10 cellular contexts compared by ENCODE assay signal in the genomic region with DNA sequence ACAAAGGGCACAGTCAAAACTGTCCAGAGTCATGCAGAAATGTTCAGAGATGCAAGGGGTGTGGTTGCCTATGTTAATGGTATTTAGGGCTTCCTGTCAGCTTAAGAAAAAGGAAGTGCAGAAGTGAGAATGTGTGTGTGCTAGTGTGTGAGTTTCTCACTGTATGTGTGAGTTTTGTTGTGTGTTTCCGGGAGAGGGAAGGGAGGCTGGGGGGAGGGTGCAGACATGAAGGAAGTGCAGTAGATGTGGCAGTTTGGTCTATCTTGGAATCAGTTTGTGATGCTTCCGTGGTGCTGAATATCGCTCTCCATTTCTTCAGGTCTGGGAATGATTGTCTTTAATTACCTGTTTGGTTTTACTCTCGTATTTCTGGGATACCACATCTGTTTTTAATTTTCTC. TPM values are rescaled to one million over a fixed set of nuclear protein-coding genes. Genes with fewer than 3 reads are reported as not detected.
DNase-seq lines count a peak whose midpoint lies in the region; ATAC-seq and TF ChIP-seq lines count a peak whose summit lies in the region.
"Had no signal": no experiment of that assay in that cellular context is flagged by ENCODE, and none has a peak within 500 bp of the region (broad histone marks: within the 10 kb centered on the region; RNA-seq: fewer than 3 reads in every experiment).

No MANE protein-coding gene starts in this region.

- POLR2A ChIA-PET in SK-N-SH (lab: Yijun Ruan, JAX), result no interaction called here
- POLR2A ChIA-PET in PC-9 (lab: Charles Lee; ENCODE audit: unreplicated experiment), result no interaction called here

- CTCF ChIA-PET in SK-N-SH (lab: Yijun Ruan, JAX) (interaction anchor here (1.0 kb wide), 1 partner anchor 13 kb away, joined by 3 read pairs; no protein-coding TSS in a partner anchor), PC-9 (lab: Charles Lee) (no interaction called here)

- WGBS in SK-N-SH (ENCODE audit: low lambda C conversion rate), result 49% methylated on average over 4 of the region's 4 CpGs

- H3K36me3 ChIP-seq in SK-N-SH (replicated peaks in 1 of 2; ENCODE audit: control insufficient read depth in 1 of 2, insufficient read depth in 2 of 2, low read length in 1 of 2) (no peaks in the 10 kb centered on the region), PC-9 (ENCODE audit: low read depth) (no peaks in the 10 kb centered on the region)
- H3K36me3 ChIP-seq: SJSA1 had no signal

- no peak overlapping the region for H3K4me3 ChIP-seq in SK-N-SH (ENCODE audit: low read depth in 2 of 2, low read length in 1 of 2)
- H3K4me3 ChIP-seq in PC-9, result no peak overlapping the region
- H3K4me3 ChIP-seq: SJSA1 had no signal

- H3K9me2 ChIP-seq in SK-N-SH, result no peaks in the 10 kb centered on the region
- H3K9me2 ChIP-seq in PC-9 (ENCODE audit: insufficient read depth), result no peaks in the 10 kb centered on the region

- H3K4me1 ChIP-seq in SK-N-SH (ENCODE audit: control insufficient read depth in 1 of 2, insufficient read depth in 2 of 2, low read depth in 1 of 2, low read length in 1 of 2) (peaks cover 0 to 11% of the 10 kb centered on the region in 2 experiments; a peak in 2 of 4 replicates), PC-9 (replicated peaks; ENCODE audit: insufficient read depth) (no peaks in the 10 kb centered on the region)
- H3K4me1 ChIP-seq: SJSA1 had no signal

- no peak for TF ChIP-seq RAD21 in SK-N-SH (IDR thresholded peaks at IDR 0.05; ENCODE audit: low read length)

- TF ChIP-seq CTCF in SK-N-SH (IDR thresholded peaks at IDR 0.05), result no peak
- no peak for TF ChIP-seq CTCF in PC-9 (conservative IDR thresholded peaks at IDR 0.05)

- TF ChIP-seq EP300 in SK-N-SH (IDR thresholded peaks at IDR 0.05; ENCODE audit: borderline replicate concordance in 1 of 2, low read depth in 1 of 2, low read length in 1 of 2), result no peak

- H3F3A ChIP-seq in SK-N-SH (replicated peaks; ENCODE audit: insufficient read depth), result peaks cover 16% of the 10 kb centered on the region
- H3F3A ChIP-seq in PC-9 (ENCODE audit: insufficient read depth, low read depth), result no peaks in the 10 kb centered on the region

- intact Hi-C loops in PC-9 (cut with micrococcal nuclease; ENCODE audit: unreplicated experiment), result no loop called here

- H3K27ac Mint-ChIP-seq in activated naive CD4-positive, alpha-beta T cell treated with anti-CD3 and anti-CD28 coated beads, Interleukin-2, amount 50 U/mL, for 72 hours, result peak overlapping the region; percentile 26 to 78

- no peaks in the 10 kb centered on the region for H4K20me1 ChIP-seq in SK-N-SH (ENCODE audit: insufficient read depth)
- no peaks in the 10 kb centered on the region for H4K20me1 ChIP-seq in PC-9 (ENCODE audit: insufficient read depth)

- H3K9ac ChIP-seq in SK-N-SH, result no peak overlapping the region

- no TSS peak for BruUV-seq in PC-9 (replicated peaks; lab: Mats Ljungman, UMichigan)

- DNase-seq in SK-N-SH (no peak), LoVo (ENCODE audit: low spot score) (no peak), SHP77 (lab: John Stamatoyannopoulos, UW) (no peak), PC-9 (no peak)
- peak; percentile 36 to 60 for DNase-seq in activated naive CD4-positive, alpha-beta T cell treated with anti-CD3 and anti-CD28 coated beads, Interleukin-2, amount 50 U/mL, for 72 hours (ENCODE audit: low spot score in 2 of 2)
- peak; percentile 51 for DNase-seq in stimulated activated CD4-positive, alpha-beta T cell treated with anti-CD3 and anti-CD28 coated beads, Interleukin-1b, Interleukin-23, amount 100 ng/mL, for 48 hours

- peak; percentile 89 for ATAC-seq in GM18868 (IDR thresholded peaks at IDR 0.05; ENCODE audit: unreplicated experiment)
- ATAC-seq in HG02943 (IDR thresholded peaks at IDR 0.05; ENCODE audit: low read depth, unreplicated experiment), result peak; percentile 88
- peak; percentile 93 to 97 for ATAC-seq in activated naive CD4-positive, alpha-beta T cell treated with anti-CD3 and anti-CD28 coated beads, Interleukin-2, amount 50 U/mL, for 72 hours

- no peak overlapping the region for H3K4me2 ChIP-seq in SK-N-SH
- H3K4me2 ChIP-seq in PC-9, result no peak overlapping the region

- H3K27me3 ChIP-seq in SK-N-SH (ENCODE audit: insufficient read depth), result no peaks in the 10 kb centered on the region
- H3K27me3 ChIP-seq in PC-9 (ENCODE audit: insufficient read depth, low read depth), result no peaks in the 10 kb centered on the region
- H3K27me3 ChIP-seq: SJSA1 had no signal

- H3K79me2 ChIP-seq in SK-N-SH (ENCODE audit: insufficient read depth) (no peaks in the 10 kb centered on the region), PC-9 (ENCODE audit: low read depth) (no peaks in the 10 kb centered on the region)

- peaks cover 0 to 16% of the 10 kb centered on the region in 2 donors for H3K36me3 Mint-ChIP-seq in activated naive CD4-positive, alpha-beta T cell treated with anti-CD3 and anti-CD28 coated beads, Interleukin-2, amount 50 U/mL, for 72 hours

- H3K9me3 ChIP-seq in SK-N-SH (no peaks in the 10 kb centered on the region), PC-9 (ENCODE audit: insufficient read depth, low read depth) (no peaks in the 10 kb centered on the region)
- H3K9me3 ChIP-seq: SJSA1 had no signal

- H3K27ac ChIP-seq in SK-N-SH (ENCODE audit: low read depth in 2 of 2, low read length in 1 of 2), result no peak overlapping the region; a peak in 1 of 4 replicates
- no peak overlapping the region for H3K27ac ChIP-seq in PC-9
- H3K27ac ChIP-seq: SJSA1 had no signal

- H3K9me3 Mint-ChIP-seq in activated naive CD4-positive, alpha-beta T cell treated with anti-CD3 and anti-CD28 coated beads, Interleukin-2, amount 50 U/mL, for 72 hours, result peaks cover 0 to 3% of the 10 kb centered on the region in 2 donors

- H2AFZ ChIP-seq in SK-N-SH (ENCODE audit: low read depth) (no peak overlapping the region), PC-9 (no peak overlapping the region)

TF ChIP-seq in SK-N-SH, 30 proteins besides CTCF, POLR2A, EP300 and RAD21:
- no peak for TF ChIP-seq PBX3 (IDR thresholded peaks at IDR 0.05)
- TF ChIP-seq TCF12 (IDR thresholded peaks at IDR 0.05), result peak; percentile 70
- no peak for TF ChIP-seq NRF1 (IDR thresholded peaks at IDR 0.05; ENCODE audit: low read depth, low read length)
- no peak for TF ChIP-seq FOSL2 (IDR thresholded peaks at IDR 0.05; ENCODE audit: borderline replicate concordance, low read depth)
- TF ChIP-seq REST (IDR thresholded peaks at IDR 0.05; ENCODE audit: low read depth, low read length), result 0 out of 2 replicates have a peak, but pooled peaks have one; percentile 17

RNA-seq across cellular contexts. Expression of gene ATP6V1G3, which starts 16.5 kb away (rescaled TPM):
- not detected in 2 replicates for polyA plus RNA-seq in SK-N-SH (2012; rRNA removed)
- polyA plus RNA-seq in SK-N-SH (2012; cell fraction: cytosol; rRNA removed), result 0.20 and 0.31 TPM in 2 replicates
- not detected in 2 replicates for polyA plus RNA-seq in SK-N-SH (2012; cell fraction: nucleus; rRNA removed)
- under 1 TPM in 1 of 2 donors, not detected in 1; 0.56 TPM for total RNA-seq in activated naive CD4-positive, alpha-beta T cell treated with anti-CD3 and anti-CD28 coated beads, Interleukin-2, amount 50 U/mL, for 72 hours
- total RNA-seq in PC-9 (2021), result not detected in 2 replicates
- total RNA-seq: SJSA1 had no signal
- polyA plus RNA-seq: keratinocyte had no signal

Comparison
In these comparisons a context has a peak if more than half of its experiments do, and no peak if none do; other contexts are left out.
1. DNase-seq: peak in activated naive CD4-positive, alpha-beta T cell treated with anti-CD3 and anti-CD28 coated beads, Interleukin-2, amount 50 U/mL, for 72 hours (2 of 2) and stimulated activated CD4-positive, alpha-beta T cell treated with anti-CD3 and anti-CD28 coated beads, Interleukin-1b, Interleukin-23, amount 100 ng/mL, for 48 hours (single experiment); none in SK-N-SH (single experiment), LoVo (single experiment), SHP77 (0 of 2) and PC-9 (0 of 2).
2. Peak in every context shown above with its lines, with median percentiles within 50 percentile points of each other: ATAC-seq.